1 cellular context compared by ENCODE assay signal in the genomic region with DNA sequence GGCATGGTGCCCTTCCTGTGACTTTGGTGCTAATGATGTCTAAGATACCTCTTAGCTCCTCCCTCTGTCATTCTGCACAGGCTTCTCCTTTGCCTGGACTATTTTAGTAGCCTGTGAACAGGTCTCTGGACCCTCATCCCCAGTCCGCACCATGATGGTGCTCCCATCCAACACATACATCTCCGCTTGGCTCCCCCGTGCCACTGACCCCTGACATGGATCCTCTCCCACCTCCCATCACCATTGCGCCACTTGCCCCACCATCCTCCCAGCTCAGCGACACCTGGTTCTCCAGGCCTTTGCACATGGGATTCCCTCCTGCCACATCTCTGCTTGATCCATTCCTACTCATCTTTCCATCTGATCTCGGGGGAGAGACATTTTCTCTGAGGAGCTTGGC.
TF ChIP-seq lines count a peak whose summit lies in the region.

No MANE protein-coding gene starts in this region.

TF ChIP-seq in HepG2, 621 proteins besides CTCF, POLR2A, EP300 and RAD21:
- TF ChIP-seq FUBP1 (CRISPR knock-in tag; IDR thresholded peaks at IDR 0.05; ENCODE audit: borderline replicate concordance) (no peak), SNAI1 (CRISPR knock-in tag; IDR thresholded peaks at IDR 0.05; ENCODE audit: borderline replicate concordance) (no peak), ZNF543 (CRISPR knock-in tag; IDR thresholded peaks at IDR 0.05) (no peak), ZEB1 (IDR thresholded peaks at IDR 0.05; ENCODE audit: insufficient replicate concordance, low read depth) (no peak), ZNF326 (CRISPR knock-in tag; IDR thresholded peaks at IDR 0.05; ENCODE audit: borderline replicate concordance) (no peak), KDM1A (CRISPR knock-in tag; IDR thresholded peaks at IDR 0.05) (no peak), DR1 (CRISPR knock-in tag; IDR thresholded peaks at IDR 0.05) (no peak), ZFY (CRISPR knock-in tag; IDR thresholded peaks at IDR 0.05) (no peak), SRY (CRISPR knock-in tag; IDR thresholded peaks at IDR 0.05) (no peak), CENPX (CRISPR knock-in tag; IDR thresholded peaks at IDR 0.05) (no peak), ZBTB43 (CRISPR knock-in tag; conservative IDR thresholded peaks at IDR 0.05) (no peak), SIX1 (CRISPR knock-in tag; IDR thresholded peaks at IDR 0.05; ENCODE audit: borderline replicate concordance) (no peak), ZBTB46 (CRISPR knock-in tag; IDR thresholded peaks at IDR 0.05; ENCODE audit: borderline replicate concordance) (no peak), U2AF1 (optimal IDR thresholded peaks at IDR 0.05; ENCODE audit: low read depth, low read length) (no peak), RXRA (CRISPR knock-in tag; IDR thresholded peaks at IDR 0.05) (no peak), ZNF552 (CRISPR knock-in tag; IDR thresholded peaks at IDR 0.05; ENCODE audit: borderline replicate concordance) (no peak), PRMT3 (CRISPR knock-in tag; IDR thresholded peaks at IDR 0.05; ENCODE audit: borderline replicate concordance, low read depth) (no peak), ZNF3 (CRISPR knock-in tag; IDR thresholded peaks at IDR 0.05) (no peak), CBX1 (IDR thresholded peaks at IDR 0.05; ENCODE audit: low read depth) (no peak)
